In genomic region chr3:170815340-170815739, GRCh38 we compare ENCODE assay signal across 8 cellular contexts. TPM values are rescaled to one million over a fixed set of nuclear protein-coding genes. Genes with fewer than 3 reads are reported as not detected.
DNase-seq lines count a peak whose midpoint lies in the region; ATAC-seq and TF ChIP-seq lines count a peak whose summit lies in the region.
"Had no signal": no experiment of that assay in that cellular context is flagged by ENCODE, and none has a peak within 500 bp of the region (broad histone marks: within the 10 kb centered on the region; RNA-seq: fewer than 3 reads in every experiment).

No MANE protein-coding gene starts in this region.

- DNase-seq in HT1080 (ENCODE audit: low read depth) (peak; percentile 33), NCI-H2171 treated with DMSO at 0.1 percent for 48 hours (lab: John Stamatoyannopoulos, UW) (peak; percentile 93), body of pancreas (peak; percentile 65 to 82 (median 78)), prostate gland (ENCODE audit: low spot score) (peak; percentile 47), psoas muscle (no peak), esophagus muscularis mucosa (ENCODE audit: extremely low spot score) (no peak)
- no peak for DNase-seq in stimulated activated CD4-positive, alpha-beta T cell treated with anti-CD3 and anti-CD28 coated beads, Interleukin-1b, Interleukin-23, amount 100 ng/mL, for 48 hours
- DNase-seq: adrenal gland had no signal

- ATAC-seq in body of pancreas (peak; percentile 87), psoas muscle (no peak)

- H3K9me3 ChIP-seq in body of pancreas (no peaks in the 10 kb centered on the region), prostate gland (no peaks in the 10 kb centered on the region), psoas muscle (no peaks in the 10 kb centered on the region), esophagus muscularis mucosa (no peaks in the 10 kb centered on the region)
- H3K9me3 ChIP-seq: adrenal gland had no signal

- peaks cover 18% of the 10 kb centered on the region for H3K4me1 ChIP-seq in body of pancreas
- no peaks in the 10 kb centered on the region for H3K4me1 ChIP-seq in prostate gland (replicated peaks)
- no peaks in the 10 kb centered on the region for H3K4me1 ChIP-seq in psoas muscle
- H3K4me1 ChIP-seq in esophagus muscularis mucosa = peaks cover 0 to 13% (median 4%) of the 10 kb centered on the region in 4 donors

- WGBS in body of pancreas, 2 donors = 3 to 18% methylated on average over 8 of the region's 8 CpGs
- WGBS in prostate gland = 39% methylated on average over 8 of the region's 8 CpGs
- WGBS in psoas muscle, 3 donors = 33 to 38% (median 33%) methylated on average over 8 of the region's 8 CpGs
- 42% methylated on average over 8 of the region's 8 CpGs for whole genome bisulfite sequencing in esophagus muscularis mucosa

- no peaks in the 10 kb centered on the region for H3K27me3 ChIP-seq in body of pancreas
- no peaks in the 10 kb centered on the region for H3K27me3 ChIP-seq in prostate gland (replicated peaks; ENCODE audit: insufficient read depth)
- no peaks in the 10 kb centered on the region for H3K27me3 ChIP-seq in psoas muscle (ENCODE audit: insufficient read depth in 3 of 3, low read length in 2 of 3)
- H3K27me3 ChIP-seq in esophagus muscularis mucosa = no peaks in the 10 kb centered on the region
- H3K27me3 ChIP-seq: adrenal gland had no signal

- no peak for TF ChIP-seq EP300 in esophagus muscularis mucosa (IDR thresholded peaks at IDR 0.05)

- H3K4me3 ChIP-seq in body of pancreas (no peak overlapping the region), prostate gland (no peak overlapping the region), psoas muscle (no peak overlapping the region), esophagus muscularis mucosa (no peak overlapping the region)
- H3K4me3 ChIP-seq: adrenal gland had no signal

- TF ChIP-seq POLR2A in body of pancreas (IDR thresholded peaks at IDR 0.05) = no peak
- no peak for TF ChIP-seq POLR2A in prostate gland (IDR thresholded peaks at IDR 0.05)
- TF ChIP-seq POLR2A in esophagus muscularis mucosa (IDR thresholded peaks at IDR 0.05; ENCODE audit: low read depth) = no peak

- H3K27ac ChIP-seq in body of pancreas = peak overlapping the region in 3 of 4 donors; percentile 19 to 56 (median 32)
- H3K27ac ChIP-seq in prostate gland = no peak overlapping the region
- H3K27ac ChIP-seq in psoas muscle = no peak overlapping the region
- no peak overlapping the region for H3K27ac ChIP-seq in esophagus muscularis mucosa (replicated peaks in 1 of 4)
- H3K27ac ChIP-seq: adrenal gland had no signal

- H3K36me3 ChIP-seq in body of pancreas (replicated peaks in 1 of 2; ENCODE audit: insufficient read depth in 1 of 2, low read depth in 2 of 2) = no peaks in the 10 kb centered on the region
- no peaks in the 10 kb centered on the region for H3K36me3 ChIP-seq in prostate gland
- H3K36me3 ChIP-seq in psoas muscle (ENCODE audit: insufficient read depth in 1 of 2, low read depth in 1 of 2) = no peaks in the 10 kb centered on the region
- H3K36me3 ChIP-seq in esophagus muscularis mucosa = no peaks in the 10 kb centered on the region
- H3K36me3 ChIP-seq: adrenal gland had no signal

- no peak for TF ChIP-seq CTCF in body of pancreas (IDR thresholded peaks at IDR 0.05)
- TF ChIP-seq CTCF in prostate gland (IDR thresholded peaks at IDR 0.05) = no peak
- TF ChIP-seq CTCF in psoas muscle (IDR thresholded peaks at IDR 0.05) = no peak
- TF ChIP-seq CTCF in esophagus muscularis mucosa (IDR thresholded peaks at IDR 0.05) = no peak

- intact Hi-C loops in body of pancreas (cut with DNase I) = loop anchor here (10.0 kb wide), 1 partner anchor 401 kb away; the partner anchor contains the start of gene CLDN11
- intact Hi-C loops in prostate gland (cut with DNase I) = loop anchor here (10.0 kb wide), 1 partner anchor 501 kb away; no protein-coding TSS in a partner anchor
- intact Hi-C loops in psoas muscle (cut with DNase I) = loop anchor here in 1 of 2 donors (10.0 kb wide), 2 partner anchors 401 to 501 kb away; partner anchors contain the start of gene CLDN11
- intact Hi-C loops in esophagus muscularis mucosa (cut with DNase I) = loop anchor here (10.0 kb wide), 1 partner anchor 501 kb away; no protein-coding TSS in a partner anchor

RNA-seq across cellular contexts. Expression of gene RPL22L1, which starts 54.7 kb away (rescaled TPM):
- total RNA-seq in HT1080 (2014; rRNA removed; shearing (Covaris generic)) = 337 and 467 TPM in 2 replicates
- 1,775 and 1,800 TPM in 2 replicates for polyA plus RNA-seq in HT1080 (2015; cell fraction: cytosol; rRNA removed)
- polyA plus RNA-seq in HT1080 (2015; cell fraction: nucleus; rRNA removed) = 643 and 722 TPM in 2 replicates
- 10 to 100 TPM; 26.0 to 61.2 TPM for total RNA-seq in body of pancreas
- 10 to 100 TPM; 17.8 to 60.8 TPM for total RNA-seq in prostate gland
- total RNA-seq in psoas muscle = 10 to 100 TPM in 3 of 4 donors, 1 to 10 TPM in 1; 8.4 to 27.2 (median 18.2) TPM
- 10 to 100 TPM; 32.6 to 88.7 (median 55.7) TPM for polyA plus RNA-seq in psoas muscle
- total RNA-seq in esophagus muscularis mucosa = 10 to 100 TPM; 17.2 to 57.0 (median 37.1) TPM

Comparison
In these comparisons a context has a peak if more than half of its experiments do, and no peak if none do; other contexts are left out.
1. DNase-seq: peak in HT1080 (single experiment), NCI-H2171 treated with DMSO at 0.1 percent for 48 hours (single experiment), body of pancreas (4 of 4) and prostate gland (single experiment); none in psoas muscle (0 of 2), stimulated activated CD4-positive, alpha-beta T cell treated with anti-CD3 and anti-CD28 coated beads, Interleukin-1b, Interleukin-23, amount 100 ng/mL, for 48 hours (single experiment) and esophagus muscularis mucosa (single experiment).
2. H3K27ac ChIP-seq: peak in body of pancreas (3 of 4); none in prostate gland (0 of 2), psoas muscle (single experiment) and esophagus muscularis mucosa (0 of 4).